Comparison of ENCODE assay signal across 8 cellular contexts in the genomic region with DNA sequence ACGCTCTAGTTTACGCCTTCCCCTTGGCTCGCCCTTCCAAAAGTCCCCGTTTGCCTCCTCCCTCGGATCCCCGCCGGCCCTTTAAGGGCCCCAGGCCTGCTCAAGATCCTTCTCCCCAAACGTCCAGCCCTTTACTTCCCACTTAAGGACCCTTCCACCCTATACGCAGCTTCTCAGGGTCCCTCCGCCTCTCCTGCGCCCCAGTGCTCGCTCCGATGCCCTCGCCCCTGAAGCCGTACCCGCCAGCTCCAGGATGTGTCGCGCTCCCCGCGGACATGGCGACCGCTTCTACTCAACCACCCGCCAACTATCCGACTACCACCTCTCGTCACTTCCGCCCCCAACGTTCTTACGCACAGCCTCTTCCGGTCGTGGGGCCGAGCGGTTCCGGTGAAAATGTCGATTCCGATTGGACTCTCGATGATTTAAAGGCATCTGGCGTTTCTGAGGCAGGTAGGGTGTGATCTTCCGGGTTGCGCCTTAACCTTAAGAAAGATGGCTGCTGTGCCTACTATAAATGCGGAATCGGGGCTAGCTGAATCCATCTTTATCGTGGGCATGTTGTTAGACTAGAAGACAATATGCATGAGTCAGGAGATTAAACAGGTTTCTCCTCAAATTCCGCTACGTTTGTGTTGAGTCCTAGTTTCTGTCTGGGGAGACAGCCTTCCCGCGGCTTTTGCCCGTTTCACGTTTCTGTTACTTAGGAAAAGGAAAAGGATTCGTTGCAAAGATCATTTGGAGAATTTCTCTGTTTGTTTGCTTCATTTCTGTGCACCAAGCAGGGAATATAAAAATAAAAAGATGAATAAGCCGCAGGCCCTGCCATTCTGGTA. TPM values are rescaled to one million over a fixed set of nuclear protein-coding genes. Genes with fewer than 3 reads are reported as not detected.
DNase-seq lines count a peak whose midpoint lies in the region; ATAC-seq, FAIRE-seq and TF ChIP-seq lines count a peak whose summit lies in the region.

A gene (minus strand): TSS at position 317 of the 836 bp plus-strand sequence. CDS start 40 bp downstream, at position 277.

- POLR2A ChIA-PET in T-cell (lab: Charles Lee): interaction anchor here (0.5 to 2.1 kb wide), 7 partner anchors 12 to 43 kb away, joined by 3 to 15 read pairs (median 3); no protein-coding TSS in a partner anchor

- H3K36me3 ChIP-seq in urinary bladder (ENCODE audit: insufficient read depth): peaks cover 3% of the 10 kb centered on the region

- H3K4me3 ChIP-seq in urinary bladder (ENCODE audit: low read depth, low read length): peak within 1 kb of the TSS; percentile 86

- under 1% methylated on average over 50 of the region's 50 CpGs for WGBS in urinary bladder

- H3K9me3 Mint-ChIP-seq in T-cell (no peaks in the 10 kb centered on the region), progenitor cell of endocrine pancreas (ENCODE audit: low read depth) (no peaks in the 10 kb centered on the region)

- DNase-seq in GM12891 (ENCODE audit: insufficient read length, low spot score) (peak; percentile 85), NCI-H1436 treated with DMSO at 0.1 percent for 48 hours (lab: John Stamatoyannopoulos, UW) (peak; percentile 97), T-cell (peak; percentile 84 to 98 (median 96)), amniotic epithelial cell (ENCODE audit: low read depth) (peak; percentile 99), left cardiac atrium (peak; percentile 97), progenitor cell of endocrine pancreas (ENCODE audit: low spot score, unreplicated experiment) (peak; percentile 77)

- TF ChIP-seq CTCF in progenitor cell of endocrine pancreas (IDR thresholded peaks at IDR 0.05; ENCODE audit: unreplicated experiment): peak; percentile 12

- TF ChIP-seq POLR2A in GM12891 (IDR thresholded peaks at IDR 0.05; ENCODE audit: low read depth, low read length): peak; percentile 98

- peak; percentile 99 for FAIRE-seq in GM12891 (lab: Jason Lieb, UNC)

- intact Hi-C loops in left cardiac atrium (cut with DNase I): no loop called here

- H3K36me3 Mint-ChIP-seq in T-cell: peaks cover 14% of the 10 kb centered on the region
- H3K36me3 Mint-ChIP-seq in progenitor cell of endocrine pancreas (ENCODE audit: insufficient read depth): peaks cover 9% of the 10 kb centered on the region

- H3K4me1 ChIP-seq in urinary bladder (ENCODE audit: insufficient read depth): peaks cover 2% of the 10 kb centered on the region

- peaks cover 34 to 42% (median 37%) of the 10 kb centered on the region in 3 donors for H3K4me1 Mint-ChIP-seq in T-cell
- H3K4me1 Mint-ChIP-seq in progenitor cell of endocrine pancreas (ENCODE audit: low read depth): peaks cover 18% of the 10 kb centered on the region

- peak within 1 kb of the TSS; percentile 84 for H3K27ac ChIP-seq in urinary bladder (ENCODE audit: low read depth)

- H3K4me3 Mint-ChIP-seq in T-cell (no peak within 1 kb of the TSS), progenitor cell of endocrine pancreas (ENCODE audit: low read depth) (no peak within 1 kb of the TSS)

- H3K27ac Mint-ChIP-seq in T-cell (peak within 1 kb of the TSS in 1 of 2 donors; percentile 74), progenitor cell of endocrine pancreas (no peak within 1 kb of the TSS)

- H3K27me3 Mint-ChIP-seq in T-cell (no peaks in the 10 kb centered on the region), progenitor cell of endocrine pancreas (no peaks in the 10 kb centered on the region)

- ATAC-seq in HG02840 (IDR thresholded peaks at IDR 0.05; ENCODE audit: low FRiP score, unreplicated experiment) (peak; percentile 93), T-cell (replicated peaks in 1 of 4) (peak; percentile 94 to 97 (median 96)), left cardiac atrium (peak; percentile 98)

- CTCF ChIA-PET in T-cell (lab: Charles Lee): interaction anchor here in 1 of 2 donors (0.6 to 1.8 kb wide), 10 partner anchors 12 to 87 kb away, joined by 3 to 9 read pairs (median 3); a partner anchor contains a TSS

TF ChIP-seq in GM12891, 5 proteins besides CTCF, POLR2A, EP300 and RAD21:
- TF ChIP-seq SPI1 (IDR thresholded peaks at IDR 0.05; ENCODE audit: low read depth, low read length): peak; percentile 59
- TF ChIP-seq PAX5 (IDR thresholded peaks at IDR 0.05; ENCODE audit: insufficient read depth, low read length, severe bottlenecking): no peak
- peak; percentile 98 for TF ChIP-seq POLR2AphosphoS5 (IDR thresholded peaks at IDR 0.05; ENCODE audit: low read depth, low read length)
- peak; percentile 94 for TF ChIP-seq TAF1 (IDR thresholded peaks at IDR 0.05; ENCODE audit: low read depth, low read length)
- peak; percentile 91 for TF ChIP-seq POU2F2 (IDR thresholded peaks at IDR 0.05; ENCODE audit: low read depth, low read length)

RNA-seq across cellular contexts. Expression of the gene that starts here (rescaled TPM):
- 27.8 TPM for polyA plus RNA-seq in GM12891 (2012; ENCODE audit: low read depth, missing spikeins)
- total RNA-seq in T-cell: 100 to 1,000 TPM in 1 of 5 donors, 10 to 100 TPM in 4; 44.5 to 102 (median 85.6) TPM
- 10 to 100 TPM; 21.0 to 27.8 TPM for total RNA-seq in left cardiac atrium
- 67.6 and 71.2 TPM in 2 replicates for total RNA-seq in progenitor cell of endocrine pancreas
- 45.0 TPM for total RNA-seq in urinary bladder
- polyA plus RNA-seq in urinary bladder: 24.4 TPM

Comparison
In these comparisons a context has a peak if more than half of its experiments do, and no peak if none do; other contexts are left out.
1. Peak in every context shown above with its lines: DNase-seq, ATAC-seq, H3K4me3 ChIP-seq and H3K27ac ChIP-seq.